ENCODE assay signal across 3 cellular contexts in the genomic region with DNA sequence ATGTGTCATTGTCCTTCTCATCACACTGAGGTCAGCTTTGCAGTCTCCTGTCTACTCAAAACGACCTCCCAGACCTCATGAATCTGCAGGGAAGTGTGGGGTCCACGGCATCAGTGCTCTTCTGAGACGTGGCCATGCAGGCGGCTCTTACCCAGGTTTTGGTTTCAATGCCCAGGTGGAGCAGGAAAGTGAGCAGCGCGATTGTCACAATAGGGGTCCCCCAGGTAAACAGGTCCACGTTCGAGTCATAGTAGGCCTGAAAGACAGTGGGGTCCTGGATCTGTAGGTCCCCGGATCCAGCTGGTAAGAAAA.
"Had no signal": no experiment of that assay in that cellular context is flagged by ENCODE, and none has a peak within 500 bp of the region (broad histone marks: within the 10 kb centered on the region; RNA-seq: fewer than 3 reads in every experiment).

No MANE protein-coding gene starts in this region.

- ATAC-seq: GM23338 had no signal

- H2AFZ ChIP-seq: GM23338 had no signal

- H3K4me3 ChIP-seq: GM23338 had no signal

- H3K4me2 ChIP-seq: GM23338 had no signal

- DNase-seq: H9, HCEC 1CT had no signal
